Comparison of ENCODE assay signal across 23 cellular contexts in the genomic region with DNA sequence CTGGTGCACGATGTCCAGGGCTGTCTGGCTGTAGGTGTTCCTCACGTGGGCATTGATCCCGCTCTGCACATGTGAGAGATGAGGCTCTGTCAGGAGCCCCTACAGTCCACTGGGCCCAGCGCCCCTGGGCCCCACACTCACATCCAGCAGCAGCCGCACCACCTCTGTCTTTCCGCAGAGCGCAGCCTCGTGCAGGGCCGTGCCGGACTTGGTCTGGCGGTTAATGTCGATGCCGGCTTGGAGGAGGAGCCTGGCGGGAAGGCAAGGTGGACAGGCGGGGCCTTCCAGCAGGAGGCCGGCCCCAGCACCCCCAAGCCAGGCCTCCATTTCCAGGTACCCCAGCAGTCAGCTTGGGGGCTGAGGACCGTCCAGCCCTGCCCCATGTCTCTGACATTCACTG. TPM values are rescaled to one million over a fixed set of nuclear protein-coding genes. Genes with fewer than 3 reads are reported as not detected.
"Had no signal": no experiment of that assay in that cellular context is flagged by ENCODE, and none has a peak within 500 bp of the region (broad histone marks: within the 10 kb centered on the region; RNA-seq: fewer than 3 reads in every experiment).

No MANE protein-coding gene starts in this region.

- H3K27ac ChIP-seq: RWPE1 had no signal

- H3K4me2 ChIP-seq: SK-N-SH had no signal

- H3K27me3 Mint-ChIP-seq: T-cell had no signal

- H3K9me3 ChIP-seq: SK-N-SH had no signal

- H3K27ac Mint-ChIP-seq: IgD-negative memory B cell, T-cell had no signal

- H3K9me3 Mint-ChIP-seq: IgD-negative memory B cell, T-cell had no signal

- H3K36me3 Mint-ChIP-seq: IgD-negative memory B cell, T-cell had no signal

- DNase-seq: KBM-7; MV-4-11; NCI-H1048; NCI-H1105; NCI-H1417; NCI-H1436 treated with DMSO at 0.1 percent for 48 hours; NCI-H1694; NCI-H187 treated with DMSO at 0.1 percent for 48 hours; NCI-H2029 treated with DMSO at 0.1 percent for 48 hours; NCI-H2171 treated with DMSO at 0.1 percent for 48 hours; NCI-H345; NCI-H446 treated with DMSO at 0.1 percent for 48 hours; NCI-H510A treated with DMSO at 0.1 percent for 48 hours; NCI-H526; NK-92 treated with Interleukin-12 subunit alpha and Interleukin-12 subunit beta, amount 100 ng/mL, for 24 hours; PC-3; SHP77; SK-N-SH; SW 1271; T-cell had no signal

- ATAC-seq: Panc1, PC-3, T-cell had no signal

- H3K4me1 Mint-ChIP-seq: T-cell had no signal

- H3K4me3 Mint-ChIP-seq: IgD-negative memory B cell, T-cell had no signal

- H3K9ac ChIP-seq: SK-N-SH had no signal

RNA-seq across cellular contexts. Expression of gene CASKIN1, which starts 9.2 kb away (rescaled TPM):
- polyA plus RNA-seq: IgD-negative memory B cell had no signal
